ENCODE assay signal across 8 cellular contexts in the genomic region with DNA sequence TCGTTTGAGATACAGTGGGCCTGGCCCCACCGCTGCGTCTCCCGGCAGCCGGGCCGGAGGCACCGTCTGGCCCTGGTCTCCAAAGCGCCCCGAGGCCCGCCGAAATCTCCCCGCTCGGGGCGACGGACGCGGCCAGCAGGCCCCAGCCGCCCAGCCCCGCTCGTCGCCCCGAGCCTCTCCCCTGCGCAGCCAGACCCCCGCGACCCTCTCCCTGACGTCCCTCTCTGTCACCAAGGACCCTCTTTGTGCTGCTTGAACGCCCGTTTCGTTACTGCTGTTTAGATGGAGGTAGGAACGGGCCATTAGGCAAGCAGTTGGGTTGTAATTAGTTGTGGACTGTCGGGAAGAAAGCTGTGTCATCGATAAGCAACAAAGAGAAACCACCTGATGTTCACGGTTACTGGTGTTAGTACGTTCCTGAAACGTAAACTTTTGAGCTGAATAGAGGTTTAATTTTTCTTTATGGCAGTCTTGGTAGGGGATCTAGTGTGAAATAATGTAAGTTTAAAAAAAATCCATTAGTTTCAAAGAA. TPM values are rescaled to one million over a fixed set of nuclear protein-coding genes. Genes with fewer than 3 reads are reported as not detected.
DNase-seq lines count a peak whose midpoint lies in the region; ATAC-seq and TF ChIP-seq lines count a peak whose summit lies in the region.

No MANE protein-coding gene starts in this region.

- H3K36me3 Mint-ChIP-seq in activated CD8-positive, alpha-beta T cell treated with anti-CD3 and anti-CD28 coated beads, Interleukin-2, amount 10 ng/mL, durations not matched to agents 7 days and 5 days (ENCODE audit: low read depth) = peaks cover 32% of the 10 kb centered on the region
- no peaks in the 10 kb centered on the region for H3K36me3 Mint-ChIP-seq in natural killer cell

- peak overlapping the region; percentile 21 for H2AFZ ChIP-seq in fibroblast of lung (ENCODE audit: low read length)

- H3K4me2 ChIP-seq in BLaER1 = peak overlapping the region; percentile 77
- H3K4me2 ChIP-seq in fibroblast of lung (ENCODE audit: extremely low read depth, insufficient read depth, low read length) = peak overlapping the region; percentile 79

- peak; percentile 21 to 46 for DNase-seq in NCI-H524 (lab: John Stamatoyannopoulos, UW)
- DNase-seq in activated CD8-positive, alpha-beta T cell treated with anti-CD3 and anti-CD28 coated beads, Interleukin-2, amount 10 ng/mL, durations not matched to agents 7 days and 5 days = peak; percentile 52
- peak; percentile 69 to 75 for DNase-seq in fibroblast of lung (ENCODE audit: low read depth in 2 of 2)
- DNase-seq in natural killer cell = no peak
- peak; percentile 46 for DNase-seq in ureter (ENCODE audit: low spot score)

- H3K79me2 ChIP-seq in fibroblast of lung (ENCODE audit: control insufficient read depth, insufficient read depth, low read length) = peaks cover 51% of the 10 kb centered on the region

- POLR2A ChIA-PET in activated CD8-positive, alpha-beta T cell treated with anti-CD3 and anti-CD28 coated beads, Interleukin-2, amount 10 ng/mL, durations not matched to agents 7 days and 5 days (lab: Charles Lee) = interaction anchor here (0.6 to 2.4 kb wide), 10 partner anchors 10 to 754 kb away, joined by 3 to 11 read pairs (median 3); a partner anchor contains a TSS

- H3K4me1 ChIP-seq in BLaER1 = peaks cover 22% of the 10 kb centered on the region
- peaks cover 3% of the 10 kb centered on the region for H3K4me1 ChIP-seq in fibroblast of lung (ENCODE audit: control insufficient read depth, extremely low read depth, insufficient read depth, low read length)

- ATAC-seq in GM18861 (IDR thresholded peaks at IDR 0.05; ENCODE audit: unreplicated experiment) (peak; percentile 6), HG03064 (IDR thresholded peaks at IDR 0.05; ENCODE audit: low read depth, unreplicated experiment) (peak; percentile 21), natural killer cell (peak; percentile 14 to 22 (median 18))
- peak; percentile 37 for ATAC-seq in activated CD8-positive, alpha-beta T cell treated with anti-CD3 and anti-CD28 coated beads, Interleukin-2, amount 10 ng/mL, durations not matched to agents 7 days and 5 days

- TF ChIP-seq CTCF in fibroblast of lung (conservative IDR thresholded peaks at IDR 0.05 in 1 of 2, IDR thresholded peaks at IDR 0.05 in 1 of 2; ENCODE audit: low read depth in 1 of 2, low read length in 2 of 2) = no peak
- no peak for TF ChIP-seq CTCF in natural killer cell (IDR thresholded peaks at IDR 0.05)

- H3K4me3 ChIP-seq in BLaER1 (peak overlapping the region; percentile 98), fibroblast of lung (replicated peaks in 1 of 4; ENCODE audit: control extremely low read depth in 1 of 4, insufficient read depth in 1 of 4, low read depth in 3 of 4, low read length in 4 of 4) (peak overlapping the region; percentile 78 to 92 (median 84))

- H3K36me3 ChIP-seq in BLaER1 = peaks cover 29% of the 10 kb centered on the region
- no peaks in the 10 kb centered on the region for H3K36me3 ChIP-seq in fibroblast of lung (ENCODE audit: control insufficient read depth, insufficient read depth, low read length)

- H4K20me1 ChIP-seq in BLaER1 (peaks cover 54% of the 10 kb centered on the region), fibroblast of lung (ENCODE audit: control insufficient read depth, extremely low read depth, insufficient read depth, low read length) (no peaks in the 10 kb centered on the region)

- no peaks in the 10 kb centered on the region for H3K27me3 ChIP-seq in BLaER1
- no peaks in the 10 kb centered on the region for H3K27me3 ChIP-seq in fibroblast of lung (ENCODE audit: control insufficient read depth, insufficient read depth, low read length)

- no peaks in the 10 kb centered on the region for H3K27me3 Mint-ChIP-seq in activated CD8-positive, alpha-beta T cell treated with anti-CD3 and anti-CD28 coated beads, Interleukin-2, amount 10 ng/mL, durations not matched to agents 7 days and 5 days (ENCODE audit: low read depth)
- no peaks in the 10 kb centered on the region for H3K27me3 Mint-ChIP-seq in natural killer cell (ENCODE audit: low read depth in 2 of 2)

- H3K4me3 Mint-ChIP-seq in activated CD8-positive, alpha-beta T cell treated with anti-CD3 and anti-CD28 coated beads, Interleukin-2, amount 10 ng/mL, durations not matched to agents 7 days and 5 days = peak overlapping the region; percentile 97
- peak overlapping the region; percentile 95 for H3K4me3 Mint-ChIP-seq in natural killer cell

- no peaks in the 10 kb centered on the region for H3K9me3 Mint-ChIP-seq in activated CD8-positive, alpha-beta T cell treated with anti-CD3 and anti-CD28 coated beads, Interleukin-2, amount 10 ng/mL, durations not matched to agents 7 days and 5 days (ENCODE audit: insufficient read depth)
- no peaks in the 10 kb centered on the region for H3K9me3 Mint-ChIP-seq in natural killer cell

- intact Hi-C loops in natural killer cell (cut with micrococcal nuclease) = loop anchor here (5.0 kb wide), 1 partner anchor 375 kb away; a partner anchor contains a TSS

- CTCF ChIA-PET in activated CD8-positive, alpha-beta T cell treated with anti-CD3 and anti-CD28 coated beads, Interleukin-2, amount 10 ng/mL, durations not matched to agents 7 days and 5 days (lab: Charles Lee) = interaction anchor here (0.6 to 2.4 kb wide), 9 partner anchors 10 to 650 kb away, joined by 3 to 13 read pairs (median 4); no protein-coding TSS in a partner anchor

- H3K9ac ChIP-seq in BLaER1 (peak overlapping the region; percentile 99), fibroblast of lung (ENCODE audit: insufficient read depth, low read length) (peak overlapping the region; percentile 97)

- H3K27ac Mint-ChIP-seq in activated CD8-positive, alpha-beta T cell treated with anti-CD3 and anti-CD28 coated beads, Interleukin-2, amount 10 ng/mL, durations not matched to agents 7 days and 5 days = peak overlapping the region; percentile 99
- H3K27ac Mint-ChIP-seq in natural killer cell = peak overlapping the region; percentile 95 to 96

- H3K4me1 Mint-ChIP-seq in activated CD8-positive, alpha-beta T cell treated with anti-CD3 and anti-CD28 coated beads, Interleukin-2, amount 10 ng/mL, durations not matched to agents 7 days and 5 days (ENCODE audit: low read depth) = peaks cover 33% of the 10 kb centered on the region
- peaks cover 38 to 44% of the 10 kb centered on the region in 2 donors for H3K4me1 Mint-ChIP-seq in natural killer cell

- H3K27ac ChIP-seq in BLaER1 = peak overlapping the region; percentile 99
- H3K27ac ChIP-seq in fibroblast of lung (ENCODE audit: insufficient read depth, low read length) = peak overlapping the region; percentile 97

- H3K9me3 ChIP-seq in BLaER1 (no peaks in the 10 kb centered on the region), fibroblast of lung (ENCODE audit: control insufficient read depth, insufficient read depth, low read depth, low read length) (no peaks in the 10 kb centered on the region)

RNA-seq across cellular contexts. Expression of a gene that starts 0.7 kb away (rescaled TPM):
- 10 to 100 TPM; 94.1 to 96.2 TPM for total RNA-seq in activated CD8-positive, alpha-beta T cell treated with anti-CD3 and anti-CD28 coated beads, Interleukin-2, amount 10 ng/mL, durations not matched to agents 7 days and 5 days
- total RNA-seq in fibroblast of lung = 64.5 and 78.8 TPM in 2 replicates
- polyA plus RNA-seq in fibroblast of lung = 76.9 and 108 TPM in 2 replicates
- 51.1 and 65.7 TPM in 2 replicates for polyA plus RNA-seq in fibroblast of lung (2012)
- 11.1 and 16.1 TPM in 2 replicates for polyA minus RNA-seq in fibroblast of lung (ENCODE audit: low replicate concordance)
- 100 to 1,000 TPM; 129 to 153 (median 150) TPM for total RNA-seq in natural killer cell
- total RNA-seq in ureter = 117 TPM
